In genomic region chr16:67883872-67884261, GRCh38 we compare ENCODE assay signal across 1 cellular context.
TF ChIP-seq lines count a peak whose summit lies in the region.

No MANE protein-coding gene starts in this region.

TF ChIP-seq in H1, 55 proteins besides CTCF, POLR2A, EP300 and RAD21:
- TF ChIP-seq CREB1 (IDR thresholded peaks at IDR 0.05) (0 out of 2 replicates have a peak, but pooled peaks have one; percentile 16), BRCA1 (IDR thresholded peaks at IDR 0.05; ENCODE audit: low read depth, low read length) (no peak), GTF2F1 (IDR thresholded peaks at IDR 0.05; ENCODE audit: borderline replicate concordance, low read depth, low read length) (no peak), HDAC2 (IDR thresholded peaks at IDR 0.05; ENCODE audit: borderline replicate concordance in 1 of 2, low read depth in 2 of 2, low read length in 2 of 2) (no peak), SAP30 (IDR thresholded peaks at IDR 0.05; ENCODE audit: insufficient read depth, insufficient replicate concordance, low read length) (no peak), ATF3 (IDR thresholded peaks at IDR 0.05; ENCODE audit: insufficient read depth, low read depth, low read length) (no peak), SIRT6 (IDR thresholded peaks at IDR 0.05; ENCODE audit: low read length) (no peak), SIN3A (conservative IDR thresholded peaks at IDR 0.05 in 1 of 2, IDR thresholded peaks at IDR 0.05 in 1 of 2; ENCODE audit: low read depth in 1 of 2, low read length in 2 of 2) (peak in 1 of 2 experiments; percentile 64; a peak in 1 of 4 replicates), TCF12 (IDR thresholded peaks at IDR 0.05; ENCODE audit: low read depth, low read length) (peak; percentile 45; the same call in 1 of the 2 replicates), TBP (IDR thresholded peaks at IDR 0.05; ENCODE audit: low read depth, low read length) (no peak), EGR1 (IDR thresholded peaks at IDR 0.05; ENCODE audit: borderline replicate concordance, low read depth, low read length) (no peak), JUND (IDR thresholded peaks at IDR 0.05; ENCODE audit: low read length) (no peak), BCL11A (IDR thresholded peaks at IDR 0.05; ENCODE audit: low read depth in 2 of 2, low read length in 2 of 2) (no peak), GABPA (IDR thresholded peaks at IDR 0.05; ENCODE audit: borderline replicate concordance, insufficient read depth, low read length) (0 out of 2 replicates have a peak, but pooled peaks have one; percentile 72), CHD7 (IDR thresholded peaks at IDR 0.05; ENCODE audit: insufficient replicate concordance, low read length) (no peak), POU5F1 (IDR thresholded peaks at IDR 0.05; ENCODE audit: low read depth, low read length) (no peak), JUN (IDR thresholded peaks at IDR 0.05; ENCODE audit: low read depth, low read length) (no peak), ASH2L (IDR thresholded peaks at IDR 0.05; ENCODE audit: low read length) (no peak), USF2 (IDR thresholded peaks at IDR 0.05; ENCODE audit: low read length) (no peak)
